Comparison of ENCODE assay signal across 23 cellular contexts in genomic region chr1:190453550-190453949, GRCh38. TPM values are rescaled to one million over a fixed set of nuclear protein-coding genes. Genes with fewer than 3 reads are reported as not detected.
DNase-seq lines count a peak whose midpoint lies in the region; TF ChIP-seq lines count a peak whose summit lies in the region.
"Had no signal": no experiment of that assay in that cellular context is flagged by ENCODE, and none has a peak within 500 bp of the region (broad histone marks: within the 10 kb centered on the region; RNA-seq: fewer than 3 reads in every experiment).

No MANE protein-coding gene starts in this region.

- H3K9me3 Mint-ChIP-seq in H9 = no peaks in the 10 kb centered on the region
- H3K9me3 Mint-ChIP-seq: dendritic cell treated with granulocyte-macrophage colony-stimulating factor and Interleukin-4, amounts not matched to agents 40 ng/mL and 50 ng/mL, for 4 days had no signal

- POLR2A ChIA-PET in SK-N-SH (lab: Yijun Ruan, JAX) = no interaction called here

- no peaks in the 10 kb centered on the region for H3K79me1 ChIP-seq in H9 (ENCODE audit: insufficient read depth, low read depth, low read length, poor library complexity, severe bottlenecking)

- H3K4me2 ChIP-seq in MM.1S (ENCODE audit: low read depth, low read length) (no peak overlapping the region), SK-N-SH (no peak overlapping the region), neural cell (ENCODE audit: low read length) (no peak overlapping the region), H9 (ENCODE audit: insufficient read depth, insufficient read length, low read length) (no peak overlapping the region)

- no peak overlapping the region for H3T11ph ChIP-seq in H9 (ENCODE audit: low read length)

- no peak overlapping the region for H2BK120ac ChIP-seq in H9 (ENCODE audit: low read depth, low read length, poor library complexity, severe bottlenecking)

- no peak overlapping the region for H2AK5ac ChIP-seq in H9 (ENCODE audit: insufficient read length, low read length)

- no peak overlapping the region for H3K18ac ChIP-seq in H9 (ENCODE audit: insufficient read length, low read depth, low read length)

- H3K27ac Mint-ChIP-seq in H9 = no peak overlapping the region
- H3K27ac Mint-ChIP-seq: CD4-positive, alpha-beta T cell; dendritic cell treated with granulocyte-macrophage colony-stimulating factor and Interleukin-4, amounts not matched to agents 40 ng/mL and 50 ng/mL, for 4 days; natural killer cell had no signal

- no peak overlapping the region for H3K4me3 Mint-ChIP-seq in H9
- H3K4me3 Mint-ChIP-seq: CD4-positive, alpha-beta T cell; dendritic cell treated with granulocyte-macrophage colony-stimulating factor and Interleukin-4, amounts not matched to agents 40 ng/mL and 50 ng/mL, for 4 days; natural killer cell had no signal

- H4K20me1 ChIP-seq in MM.1S (ENCODE audit: insufficient read depth, low read length) (no peaks in the 10 kb centered on the region), SK-N-SH (ENCODE audit: insufficient read depth) (no peaks in the 10 kb centered on the region), neural cell (ENCODE audit: insufficient read depth) (no peaks in the 10 kb centered on the region), H9 (ENCODE audit: control insufficient read depth, insufficient read depth, insufficient read length) (no peaks in the 10 kb centered on the region)

- DNase-seq in DMS 273 (lab: John Stamatoyannopoulos, UW; ENCODE audit: unreplicated experiment) (peak; percentile 11), DMS 273 treated with DMSO at 0.1 percent for 48 hours (lab: John Stamatoyannopoulos, UW) (no peak), MM.1S (no peak), SK-N-SH (no peak), H9 (no peak), 8988T (no peak)
- DNase-seq in activated CD4-positive, alpha-beta T cell treated with anti-CD3 and anti-CD28 coated beads, Interleukin-2, amount 50 U/mL, for 1 hour = no peak
- DNase-seq: activated CD4-positive, alpha-beta T cell treated with anti-CD3 and anti-CD28 coated beads for 48 hours; activated CD8-positive, alpha-beta memory T cell treated with anti-CD3 and anti-CD28 coated beads, Interleukin-2, amount 50 U/mL, for 48 hours; activated gamma-delta T cell treated with Interleukin-2 at 50 U/mL for 16 hours; aorta; CD4-positive, alpha-beta T cell; erythroblast; islet precursor cell; mammary epithelial cell; natural killer cell; NCI-H1930; NCI-H526 treated with DMSO at 0.1 percent for 48 hours; SHP77; stimulated activated naive CD8-positive, alpha-beta T cell treated with anti-CD3 and anti-CD28 coated beads, Interleukin-15, Interleukin-2, amounts not matched to agents 100 U/mL and 50 U/mL, for 24 hours; upper lobe of left lung had no signal

- H3K36me3 Mint-ChIP-seq in H9 (ENCODE audit: insufficient read depth in 1 of 3, low read depth in 3 of 3) = no peaks in the 10 kb centered on the region
- H3K36me3 Mint-ChIP-seq: natural killer cell had no signal

- TF ChIP-seq RAD21 in SK-N-SH (IDR thresholded peaks at IDR 0.05; ENCODE audit: low read length) (peak; percentile 43; the same call in 1 of the 2 replicates), neural cell (conservative IDR thresholded peaks at IDR 0.05) (peak; percentile 57)

- H3K27me3 ChIP-seq in MM.1S (replicated peaks; ENCODE audit: insufficient read depth, low read length) (no peaks in the 10 kb centered on the region), SK-N-SH (ENCODE audit: insufficient read depth) (no peaks in the 10 kb centered on the region), neural cell (ENCODE audit: insufficient read depth, low read depth, low read length) (no peaks in the 10 kb centered on the region), H9 (ENCODE audit: insufficient read depth, low read length) (no peaks in the 10 kb centered on the region)
- H3K27me3 ChIP-seq: upper lobe of left lung had no signal

- no peak overlapping the region for H2BK20ac ChIP-seq in H9 (ENCODE audit: low read depth, low read length, poor library complexity, severe bottlenecking)

- no peaks in the 10 kb centered on the region for H3F3A ChIP-seq in MM.1S (ENCODE audit: insufficient read depth, low read length)
- no peaks in the 10 kb centered on the region for H3F3A ChIP-seq in SK-N-SH (replicated peaks; ENCODE audit: insufficient read depth)
- no peaks in the 10 kb centered on the region for H3F3A ChIP-seq in neural cell (ENCODE audit: insufficient read depth, low read length, poor library complexity, severe bottlenecking)

- H3K14ac ChIP-seq in H9 (ENCODE audit: insufficient read depth, low read length) = no peak overlapping the region

- H3K27ac ChIP-seq in MM.1S (ENCODE audit: low read length) (no peak overlapping the region), SK-N-SH (ENCODE audit: low read depth in 2 of 2, low read length in 1 of 2) (no peak overlapping the region), neural cell (ENCODE audit: low read length) (no peak overlapping the region), H9 (ENCODE audit: insufficient read length, low read depth, low read length) (no peak overlapping the region)
- H3K27ac ChIP-seq: upper lobe of left lung had no signal

- H3K56ac ChIP-seq in H9 (ENCODE audit: insufficient read length, low read depth, low read length) = no peak overlapping the region

- H3K9me2 ChIP-seq in MM.1S (replicated peaks; ENCODE audit: insufficient read depth, low read length) (no peaks in the 10 kb centered on the region), SK-N-SH (no peaks in the 10 kb centered on the region; the same call in 1 of the 2 replicates), neural cell (ENCODE audit: insufficient read depth, low read length) (no peaks in the 10 kb centered on the region)

- no peak overlapping the region for H2BK12ac ChIP-seq in H9 (ENCODE audit: insufficient read length, low read depth, low read length)

- H3K36me3 ChIP-seq in MM.1S (replicated peaks; ENCODE audit: insufficient read depth, low read length) (no peaks in the 10 kb centered on the region), SK-N-SH (replicated peaks in 1 of 2; ENCODE audit: control insufficient read depth in 1 of 2, insufficient read depth in 2 of 2, low read length in 1 of 2) (no peaks in the 10 kb centered on the region), neural cell (ENCODE audit: insufficient read depth, low read length) (no peaks in the 10 kb centered on the region)
- H3K36me3 ChIP-seq: upper lobe of left lung had no signal

- no peak overlapping the region for H2BK15ac ChIP-seq in H9 (ENCODE audit: low read depth, low read length)

- TF ChIP-seq CTCF in MM.1S (IDR thresholded peaks at IDR 0.05; ENCODE audit: low read length) (peak; percentile 13; the same call in 1 of the 2 replicates), SK-N-SH (IDR thresholded peaks at IDR 0.05) (peak; percentile 52), neural cell (IDR thresholded peaks at IDR 0.05; ENCODE audit: poor library complexity, severe bottlenecking) (peak; percentile 51), H9 (conservative IDR thresholded peaks at IDR 0.05) (no peak)

- H3K23me2 ChIP-seq in H9 (ENCODE audit: insufficient read length, low read depth, low read length, poor library complexity, severe bottlenecking) = no peaks in the 10 kb centered on the region

- H3K4me3 ChIP-seq in MM.1S (ENCODE audit: low read length) (no peak overlapping the region), SK-N-SH (ENCODE audit: low read depth in 2 of 2, low read length in 1 of 2) (no peak overlapping the region), neural cell (ENCODE audit: low read length) (no peak overlapping the region)
- H3K4me3 ChIP-seq: upper lobe of left lung had no signal

- H3K27me3 Mint-ChIP-seq in H9 (ENCODE audit: low read depth) = no peaks in the 10 kb centered on the region
- H3K27me3 Mint-ChIP-seq: CD4-positive, alpha-beta T cell; dendritic cell treated with granulocyte-macrophage colony-stimulating factor and Interleukin-4, amounts not matched to agents 40 ng/mL and 50 ng/mL, for 4 days had no signal

- H4K91ac ChIP-seq in H9 (ENCODE audit: insufficient read length, low read depth, low read length) = no peak overlapping the region

- H2AFZ ChIP-seq in MM.1S (ENCODE audit: low read length) (no peak overlapping the region), SK-N-SH (ENCODE audit: low read depth) (no peak overlapping the region), neural cell (ENCODE audit: low read depth, low read length) (no peak overlapping the region), H9 (ENCODE audit: low read length) (no peak overlapping the region)

- H3K4me1 Mint-ChIP-seq in H9 = no peaks in the 10 kb centered on the region
- H3K4me1 Mint-ChIP-seq: natural killer cell had no signal

- H3K79me2 ChIP-seq in MM.1S (ENCODE audit: low read length) = no peaks in the 10 kb centered on the region
- H3K79me2 ChIP-seq in SK-N-SH (ENCODE audit: insufficient read depth) = no peaks in the 10 kb centered on the region
- H3K79me2 ChIP-seq in neural cell (replicated peaks; ENCODE audit: insufficient read depth, low read length) = no peaks in the 10 kb centered on the region
- no peaks in the 10 kb centered on the region for H3K79me2 ChIP-seq in H9 (ENCODE audit: insufficient read depth, low read length)

- H3K9ac ChIP-seq in MM.1S (ENCODE audit: low read length) (no peak overlapping the region), SK-N-SH (no peak overlapping the region), neural cell (ENCODE audit: low read length) (no peak overlapping the region), H9 (ENCODE audit: extremely low read depth, insufficient read length, low read length) (no peak overlapping the region)

- no peak overlapping the region for H4K8ac ChIP-seq in H9 (replicated peaks; ENCODE audit: insufficient read length, low read depth, low read length)

- no peak overlapping the region for H3K4ac ChIP-seq in H9 (ENCODE audit: low read depth, low read length)

- CTCF ChIA-PET in SK-N-SH (lab: Yijun Ruan, JAX) = no interaction called here

- no peaks in the 10 kb centered on the region for H3K9me3 ChIP-seq in MM.1S (replicated peaks; ENCODE audit: insufficient read depth, low read length)
- H3K9me3 ChIP-seq in SK-N-SH = no peaks in the 10 kb centered on the region
- H3K9me3 ChIP-seq in neural cell (ENCODE audit: low read length) = no peaks in the 10 kb centered on the region
- no peaks in the 10 kb centered on the region for H3K9me3 ChIP-seq in H9 (ENCODE audit: control insufficient read depth, low read depth, low read length)
- H3K9me3 ChIP-seq: upper lobe of left lung had no signal

- no peak overlapping the region for H2BK5ac ChIP-seq in H9 (ENCODE audit: insufficient read length, low read length)

- no peak overlapping the region for H3K23ac ChIP-seq in H9 (ENCODE audit: insufficient read length, low read depth, low read length)

- no peak for TF ChIP-seq EP300 in SK-N-SH (IDR thresholded peaks at IDR 0.05; ENCODE audit: borderline replicate concordance in 1 of 2, low read depth in 1 of 2, low read length in 1 of 2)
- TF ChIP-seq EP300 in neural cell (conservative IDR thresholded peaks at IDR 0.05; ENCODE audit: poor library complexity, severe bottlenecking) = no peak

- H4K5ac ChIP-seq in H9 (ENCODE audit: insufficient read length, low read depth, low read length) = no peak overlapping the region

- H3K4me1 ChIP-seq in MM.1S (ENCODE audit: low read length) (no peaks in the 10 kb centered on the region), SK-N-SH (ENCODE audit: control insufficient read depth in 1 of 2, insufficient read depth in 2 of 2, low read depth in 1 of 2, low read length in 1 of 2) (no peaks in the 10 kb centered on the region), H9 (ENCODE audit: insufficient read depth, low read length) (no peaks in the 10 kb centered on the region)
- H3K4me1 ChIP-seq: upper lobe of left lung had no signal

RNA-seq across cellular contexts. Expression of gene BRINP3, which starts 24.1 kb away (rescaled TPM):
- polyA plus RNA-seq in SK-N-SH (2012; rRNA removed) (not detected in 2 replicates), neural cell (3.7 and 7.7 TPM in 2 replicates)
- polyA plus RNA-seq in SK-N-SH (2012; cell fraction: cytosol; rRNA removed) = 0.03 TPM in 1 of 2 replicates, not detected in the other
- polyA plus RNA-seq in SK-N-SH (2012; cell fraction: nucleus; rRNA removed) = not detected in 2 replicates
- polyA minus RNA-seq in neural cell = 18.7 and 20.7 TPM in 2 replicates
- total RNA-seq in H9 (2021) = not detected in 2 replicates
- total RNA-seq: CD4-positive, alpha-beta T cell; mammary epithelial cell; natural killer cell had no signal
- polyA plus RNA-seq: mammary epithelial cell had no signal
